Comparison of ENCODE assay signal across 1 cellular context in genomic region chr3:8822141-8822540, GRCh38.
TF ChIP-seq lines count a peak whose summit lies in the region.

No MANE protein-coding gene starts in this region.

TF ChIP-seq in HepG2, 621 proteins besides CTCF, POLR2A, EP300 and RAD21 (continued from another document):
- TF ChIP-seq MAFK (conservative IDR thresholded peaks at IDR 0.05 in 1 of 2, IDR thresholded peaks at IDR 0.05 in 1 of 2; ENCODE audit: low read length in 2 of 2) (peak; percentile 37 to 38; a peak in 2 of 4 replicates), ZNF326 (CRISPR knock-in tag; IDR thresholded peaks at IDR 0.05; ENCODE audit: borderline replicate concordance) (no peak), BRF2 (CRISPR knock-in tag; IDR thresholded peaks at IDR 0.05) (no peak)
